15 cellular contexts compared by ENCODE assay signal in genomic region chr2:179569834-179570233, GRCh38.
DNase-seq lines count a peak whose midpoint lies in the region; ATAC-seq and TF ChIP-seq lines count a peak whose summit lies in the region.
"Had no signal": no experiment of that assay in that cellular context is flagged by ENCODE, and none has a peak within 500 bp of the region (broad histone marks: within the 10 kb centered on the region; RNA-seq: fewer than 3 reads in every experiment).

No MANE protein-coding gene starts in this region.

- POLR2A ChIA-PET in A673 (lab: Charles Lee; ENCODE audit: low non-redundant PET): no interaction called here

- H3K9me3 ChIP-seq in A673 (ENCODE audit: low read depth, low read length, poor library complexity, severe bottlenecking): no peaks in the 10 kb centered on the region

- TF ChIP-seq CTCF in 22Rv1 (IDR thresholded peaks at IDR 0.05) (no peak), VCaP (conservative IDR thresholded peaks at IDR 0.05) (no peak), A673 (conservative IDR thresholded peaks at IDR 0.05; ENCODE audit: low read depth, low read length) (no peak)

- intact Hi-C loops in A673 (cut with micrococcal nuclease; ENCODE audit: unreplicated experiment): no loop called here

- H3K27ac ChIP-seq in 22Rv1 (peak overlapping the region; percentile 100), VCaP (peak overlapping the region; percentile 99), A673 (ENCODE audit: low read depth, low read length, poor library complexity, severe bottlenecking) (no peak overlapping the region)

- CTCF ChIA-PET in A673 (lab: Charles Lee): no interaction called here

- DNase-seq in HPDE6-E6E7 (ENCODE audit: extremely low spot score) (peak; percentile 23), iris pigment epithelial cell (ENCODE audit: low read depth) (peak; percentile 83), NCI-H526 (lab: John Stamatoyannopoulos, UW) (no peak), A673 (ENCODE audit: low spot score) (no peak), LoVo (ENCODE audit: low spot score) (no peak)
- DNase-seq: activated CD8-positive, alpha-beta memory T cell treated with anti-CD3 and anti-CD28 coated beads for 24 hours; activated naive CD8-positive, alpha-beta T cell treated with anti-CD3 and anti-CD28 coated beads, Interleukin-2, amount 10 ng/mL, durations not matched to agents 7 days and 5 days; effector memory CD8-positive, alpha-beta T cell; NCI-H1048; NCI-H748 treated with DMSO at 0.1 percent for 48 hours; stimulated activated naive CD4-positive, alpha-beta T cell treated with Interleukin-2 at 50 U/mL for 16 hours; T-helper 2 cell had no signal

- H3K4me1 ChIP-seq in A673 (ENCODE audit: insufficient read depth, low read length, poor library complexity, severe bottlenecking): no peaks in the 10 kb centered on the region

- no peaks in the 10 kb centered on the region for H3K27me3 ChIP-seq in A673 (replicated peaks; ENCODE audit: insufficient read depth, low read depth, low read length, poor library complexity)

- no peak overlapping the region for H3K4me3 ChIP-seq in A673 (ENCODE audit: low read depth, low read length, poor library complexity, severe bottlenecking)

- ATAC-seq in HG03039 (IDR thresholded peaks at IDR 0.05; ENCODE audit: unreplicated experiment): no peak
- ATAC-seq: effector memory CD8-positive, alpha-beta T cell had no signal

- H3K36me3 ChIP-seq in A673 (ENCODE audit: insufficient read depth, low read length, poor library complexity, severe bottlenecking): no peaks in the 10 kb centered on the region

- BruUV-seq in A673 (replicated peaks; lab: Mats Ljungman, UMichigan): no TSS peak

Comparison
In these comparisons a context has a peak if more than half of its experiments do, and no peak if none do; other contexts are left out.
1. DNase-seq: peak in HPDE6-E6E7 (single experiment) and iris pigment epithelial cell (single experiment); none in NCI-H526 (0 of 2), A673 (single experiment) and LoVo (single experiment).